ENCODE assay signal across 19 cellular contexts in genomic region chr9:110921705-110922104, GRCh38.
DNase-seq lines count a peak whose midpoint lies in the region; ATAC-seq and TF ChIP-seq lines count a peak whose summit lies in the region.
"Had no signal": no experiment of that assay in that cellular context is flagged by ENCODE, and none has a peak within 500 bp of the region (broad histone marks: within the 10 kb centered on the region; RNA-seq: fewer than 3 reads in every experiment).

No MANE protein-coding gene starts in this region.

- peaks cover 12% of the 10 kb centered on the region for H3K36me3 Mint-ChIP-seq in osteocyte (ENCODE audit: unreplicated experiment)

- DNase-seq in AG04450 (ENCODE audit: low read depth, low spot score) (no peak), RWPE2 (ENCODE audit: low spot score) (no peak), epithelial cell of prostate (ENCODE audit: low read depth, low spot score) (no peak), osteocyte (ENCODE audit: extremely low spot score, unreplicated experiment) (no peak), HuH-7.5 (ENCODE audit: low spot score) (no peak)
- DNase-seq: C1 segment of cervical spinal cord, DMS79, NCI-H1417, NCI-H187 treated with DMSO at 0.1 percent for 48 hours, NCI-H2227 treated with DMSO at 0.1 percent for 48 hours, NCI-H510A treated with DMSO at 0.1 percent for 48 hours, NCI-H774, SIG-M5 had no signal

- no peak for TF ChIP-seq CTCF in AG04450 (IDR thresholded peaks at IDR 0.05; ENCODE audit: low read depth, low read length)
- TF ChIP-seq CTCF in RWPE2 (IDR thresholded peaks at IDR 0.05; ENCODE audit: poor library complexity, severe bottlenecking), result no peak
- no peak for TF ChIP-seq CTCF in osteocyte (IDR thresholded peaks at IDR 0.05)

- H3K4me3 Mint-ChIP-seq in osteocyte (ENCODE audit: unreplicated experiment), result peak overlapping the region; percentile 16

- peaks cover 81% of the 10 kb centered on the region for H3K4me1 Mint-ChIP-seq in osteocyte (ENCODE audit: unreplicated experiment)

- POLR2A ChIA-PET in AG04450 (lab: Yijun Ruan, JAX), result interaction anchor here (0.8 kb wide), 1 partner anchor 10 kb away, joined by 3 read pairs; no protein-coding TSS in a partner anchor

- peaks cover 40% of the 10 kb centered on the region for H3K4me1 ChIP-seq in RWPE2 (ENCODE audit: insufficient read depth, poor library complexity, severe bottlenecking)

- peak overlapping the region; percentile 95 for H3K27ac Mint-ChIP-seq in osteocyte (ENCODE audit: unreplicated experiment)

- H3K4me3 ChIP-seq in AG04450 (ENCODE audit: low read depth, low read length) (no peak overlapping the region), RWPE2 (ENCODE audit: severe bottlenecking) (no peak overlapping the region)

- no peaks in the 10 kb centered on the region for H3K27me3 Mint-ChIP-seq in osteocyte (ENCODE audit: unreplicated experiment)

- no peaks in the 10 kb centered on the region for H3K9me3 ChIP-seq in AG04450 (ENCODE audit: control insufficient read depth, insufficient read depth, low read length)
- no peaks in the 10 kb centered on the region for H3K9me3 ChIP-seq in RWPE2 (ENCODE audit: severe bottlenecking)

- H3K9me3 Mint-ChIP-seq in osteocyte (ENCODE audit: unreplicated experiment), result peaks cover 3% of the 10 kb centered on the region

- CTCF ChIA-PET in AG04450 (lab: Charles Lee), result interaction anchor here (0.5 to 0.6 kb wide), 2 partner anchors 9 to 387 kb away, joined by 3 read pairs; no protein-coding TSS in a partner anchor

- H3K27me3 ChIP-seq in AG04450 (ENCODE audit: control insufficient read depth, insufficient read depth, low read length) (no peaks in the 10 kb centered on the region), RWPE2 (ENCODE audit: insufficient read depth, poor library complexity, severe bottlenecking) (no peaks in the 10 kb centered on the region)

- peak overlapping the region; percentile 41 for H3K27ac ChIP-seq in AG04450 (ENCODE audit: low read depth, low read length)
- peak overlapping the region; percentile 90 for H3K27ac ChIP-seq in RWPE2 (ENCODE audit: poor library complexity, severe bottlenecking)
- H3K27ac ChIP-seq in epithelial cell of prostate, result peak overlapping the region; percentile 71
- H3K27ac ChIP-seq: KMS-11 had no signal

- peaks cover 7% of the 10 kb centered on the region; the same call in 1 of the 2 replicates for H3K36me3 ChIP-seq in RWPE2 (ENCODE audit: low read depth)

- ATAC-seq in RWPE2 (ENCODE audit: low read depth) (no peak), GM19324 (IDR thresholded peaks at IDR 0.05; ENCODE audit: low FRiP score, unreplicated experiment) (no peak), GM21423 (IDR thresholded peaks at IDR 0.05; ENCODE audit: unreplicated experiment) (no peak), HG03442 (IDR thresholded peaks at IDR 0.05; ENCODE audit: unreplicated experiment) (no peak)
- ATAC-seq: HCT116, HepG2 had no signal
